8 cellular contexts compared by ENCODE assay signal in genomic region chr12:117119592-117120198, GRCh38. TPM values are rescaled to one million over a fixed set of nuclear protein-coding genes. Genes with fewer than 3 reads are reported as not detected.
DNase-seq lines count a peak whose midpoint lies in the region; ATAC-seq, FAIRE-seq and TF ChIP-seq lines count a peak whose summit lies in the region.

No MANE protein-coding gene starts in this region.

- no peak for FAIRE-seq in kidney (lab: Jason Lieb, UNC)
- no peak for FAIRE-seq in urothelium cell line (lab: Jason Lieb, UNC)

- intact Hi-C loops in CD14-positive monocyte (cut with micrococcal nuclease): loop anchor here (1.0 to 2.0 kb wide), 2 partner anchors 93 to 95 kb away; no protein-coding TSS in a partner anchor
- intact Hi-C loops in kidney (cut with DNase I): loop anchor here (10.0 kb wide), 1 partner anchor 95 kb away; no protein-coding TSS in a partner anchor

- DNase-seq in CD14-positive monocyte (ENCODE audit: low spot score) (no peak), GM19238 (ENCODE audit: insufficient read length, low spot score) (peak; percentile 36), NCI-H748 (lab: John Stamatoyannopoulos, UW; ENCODE audit: unreplicated experiment) (peak; percentile 51), kidney (no peak), urothelium cell line (ENCODE audit: low spot score) (peak; percentile 49), AG20443 (ENCODE audit: low spot score) (no peak)

- TF ChIP-seq CTCF in CD14-positive monocyte (IDR thresholded peaks at IDR 0.05) (peak; percentile 88), kidney (IDR thresholded peaks at IDR 0.05; ENCODE audit: borderline replicate concordance, extremely low read depth, insufficient read depth) (peak; percentile 68)

- no peaks in the 10 kb centered on the region for H3K4me1 ChIP-seq in kidney (ENCODE audit: control insufficient read depth in 1 of 2, insufficient read depth in 1 of 2, low read depth in 1 of 2, low read length in 2 of 2)

- H3K27ac Mint-ChIP-seq in CD14-positive monocyte: no peak overlapping the region

- H3K4me3 ChIP-seq in kidney (ENCODE audit: low read length in 2 of 2): no peak overlapping the region

- H3K9me3 ChIP-seq in kidney (ENCODE audit: control insufficient read depth in 1 of 2, low read length in 2 of 2): no peaks in the 10 kb centered on the region

- ATAC-seq in HG03175 (IDR thresholded peaks at IDR 0.05; ENCODE audit: unreplicated experiment): no peak

- peaks cover 0 to 2% (median 0%) of the 10 kb centered on the region in 7 donors for H3K9me3 Mint-ChIP-seq in CD14-positive monocyte

- no peaks in the 10 kb centered on the region for H3K36me3 ChIP-seq in kidney (ENCODE audit: control insufficient read depth in 1 of 2, insufficient read depth in 2 of 2, low read length in 2 of 2)

- H3K4me1 Mint-ChIP-seq in CD14-positive monocyte: peaks cover 23% of the 10 kb centered on the region

- no peaks in the 10 kb centered on the region for H3K36me3 Mint-ChIP-seq in CD14-positive monocyte

- no peak overlapping the region for H3K9ac ChIP-seq in kidney (ENCODE audit: low read length in 2 of 2)

- peaks cover 0 to 3% (median 0%) of the 10 kb centered on the region in 3 donors for H3K27me3 Mint-ChIP-seq in CD14-positive monocyte (ENCODE audit: low read depth in 3 of 3)

- H3K27ac ChIP-seq in angular gyrus (ENCODE audit: low read depth, low read length): peak overlapping the region; percentile 16
- no peak overlapping the region for H3K27ac ChIP-seq in kidney (ENCODE audit: low read depth in 2 of 2, low read length in 2 of 2)

- H3K4me3 Mint-ChIP-seq in CD14-positive monocyte: no peak overlapping the region

RNA-seq across cellular contexts. Expression of gene TESC, which starts 20.5 kb away (rescaled TPM):
- polyA plus RNA-seq in CD14-positive monocyte: 100 to 1,000 TPM; 105 to 138 TPM
- 92.6 TPM for total RNA-seq in kidney
- polyA plus RNA-seq in kidney (ENCODE audit: insufficient read depth, low read depth, low replicate concordance): 19.1 TPM

Comparison
In these comparisons a context has a peak if more than half of its experiments do, and no peak if none do; other contexts are left out.
1. DNase-seq: peak in GM19238 (single experiment), NCI-H748 (single experiment) and urothelium cell line (single experiment); none in CD14-positive monocyte (single experiment), kidney (single experiment) and AG20443 (single experiment).